In genomic region chr14:91348861-91349465, GRCh38 we compare ENCODE assay signal across 8 cellular contexts.
DNase-seq lines count a peak whose midpoint lies in the region; ATAC-seq and TF ChIP-seq lines count a peak whose summit lies in the region.

No MANE protein-coding gene starts in this region.

- no peaks in the 10 kb centered on the region for H3K36me3 ChIP-seq in Panc1 (ENCODE audit: control insufficient read depth, insufficient read depth, low read length)

- peaks cover 32% of the 10 kb centered on the region for H3K4me1 ChIP-seq in Panc1 (ENCODE audit: control insufficient read depth, insufficient read depth, low read length)

- H3K4me1 Mint-ChIP-seq in stimulated activated naive CD8-positive, alpha-beta T cell treated with anti-CD3 and anti-CD28 coated beads, Interleukin-15, Interleukin-2, amounts not matched to agents 100 ng/mL and 50 ng/mL, for 24 hours (ENCODE audit: low read depth): peaks cover 91% of the 10 kb centered on the region

- H3K4me3 ChIP-seq in Panc1 (ENCODE audit: low read depth in 2 of 2, low read length in 2 of 2): no peak overlapping the region

- H3K9me3 ChIP-seq in Panc1 (ENCODE audit: control insufficient read depth, insufficient read depth, low read depth, low read length): no peaks in the 10 kb centered on the region

- CTCF ChIA-PET in Panc1 (lab: Charles Lee): no interaction called here

- no peak for TF ChIP-seq CTCF in Panc1 (IDR thresholded peaks at IDR 0.05)

- no peaks in the 10 kb centered on the region for H3K27me3 Mint-ChIP-seq in stimulated activated naive CD8-positive, alpha-beta T cell treated with anti-CD3 and anti-CD28 coated beads, Interleukin-15, Interleukin-2, amounts not matched to agents 100 ng/mL and 50 ng/mL, for 24 hours

- ATAC-seq in stimulated activated naive CD8-positive, alpha-beta T cell treated with anti-CD3 and anti-CD28 coated beads, Interleukin-15, Interleukin-2, amounts not matched to agents 100 U/mL and 50 U/mL, for 24 hours: no peak
- ATAC-seq in Panc1 (no peak), HG03159 (IDR thresholded peaks at IDR 0.05; ENCODE audit: unreplicated experiment) (no peak), HG02885 (IDR thresholded peaks at IDR 0.05; ENCODE audit: poor library complexity, unreplicated experiment) (no peak)

- in situ Hi-C loops in Panc1 (cut with HindIII; ENCODE audit: low pct_unique_long_range_greater_than_20kb, low sequenced_read_pairs): no loop called here

- peak overlapping the region; percentile 94 for H3K27ac Mint-ChIP-seq in stimulated activated naive CD8-positive, alpha-beta T cell treated with anti-CD3 and anti-CD28 coated beads, Interleukin-15, Interleukin-2, amounts not matched to agents 100 ng/mL and 50 ng/mL, for 24 hours

- intact Hi-C loops in Panc1 (cut with micrococcal nuclease; ENCODE audit: unreplicated experiment): no loop called here

- H3K27me3 ChIP-seq in Panc1 (ENCODE audit: control insufficient read depth, insufficient read depth, low read length): no peaks in the 10 kb centered on the region

- DNase-seq in stimulated activated naive CD8-positive, alpha-beta T cell treated with anti-CD3 and anti-CD28 coated beads, Interleukin-15, Interleukin-2, amounts not matched to agents 100 U/mL and 50 U/mL, for 24 hours: no peak
- DNase-seq in Panc1 (ENCODE audit: low read depth, low spot score) (no peak), fibroblast of peridontal ligament (ENCODE audit: extremely low read depth) (peak; percentile 14), COR-L47 (lab: John Stamatoyannopoulos, UW) (no peak), kidney glomerular epithelial cell (lab: John Stamatoyannopoulos, UW) (no peak)

- peak overlapping the region; percentile 68 for H3K27ac ChIP-seq in Panc1 (ENCODE audit: low read length)

- H3K4me3 Mint-ChIP-seq in stimulated activated naive CD8-positive, alpha-beta T cell treated with anti-CD3 and anti-CD28 coated beads, Interleukin-15, Interleukin-2, amounts not matched to agents 100 ng/mL and 50 ng/mL, for 24 hours: peak overlapping the region; percentile 77

- BruUV-seq in Panc1 (replicated peaks; lab: Mats Ljungman, UMichigan): no TSS peak

- H3K36me3 Mint-ChIP-seq in stimulated activated naive CD8-positive, alpha-beta T cell treated with anti-CD3 and anti-CD28 coated beads, Interleukin-15, Interleukin-2, amounts not matched to agents 100 ng/mL and 50 ng/mL, for 24 hours (ENCODE audit: low read depth): peaks cover 23% of the 10 kb centered on the region

- H3K9me3 Mint-ChIP-seq in stimulated activated naive CD8-positive, alpha-beta T cell treated with anti-CD3 and anti-CD28 coated beads, Interleukin-15, Interleukin-2, amounts not matched to agents 100 ng/mL and 50 ng/mL, for 24 hours: no peaks in the 10 kb centered on the region

- POLR2A ChIA-PET in Panc1 (lab: Charles Lee): no interaction called here
